Comparison of ENCODE assay signal across 12 cellular contexts in genomic region chr12:19410211-19410610, GRCh38. TPM values are rescaled to one million over a fixed set of nuclear protein-coding genes. Genes with fewer than 3 reads are reported as not detected.
DNase-seq lines count a peak whose midpoint lies in the region; ATAC-seq and TF ChIP-seq lines count a peak whose summit lies in the region.
"Had no signal": no experiment of that assay in that cellular context is flagged by ENCODE, and none has a peak within 500 bp of the region (broad histone marks: within the 10 kb centered on the region; RNA-seq: fewer than 3 reads in every experiment).

No MANE protein-coding gene starts in this region.

- H3K9me3 ChIP-seq in KOPT-K1 (ENCODE audit: insufficient read depth, low read length, poor library complexity, severe bottlenecking) (no peaks in the 10 kb centered on the region), endodermal cell (ENCODE audit: control insufficient read depth, low read length) (no peaks in the 10 kb centered on the region), mesodermal cell (ENCODE audit: control insufficient read depth, low read length) (no peaks in the 10 kb centered on the region)

- H3K27ac Mint-ChIP-seq in endodermal cell (peak overlapping the region; percentile 78), T-cell (no peak overlapping the region)

- TF ChIP-seq CTCF in AG10803 (conservative IDR thresholded peaks at IDR 0.05; ENCODE audit: low read length) (no peak), endodermal cell (conservative IDR thresholded peaks at IDR 0.05) (no peak)

- 64 to 80% methylated on average over 2 to 6 of the region's 6 CpGs for WGBS in endodermal cell (ENCODE audit: insufficient coverage in 1 of 2, insufficient read length in 1 of 2), 2 experiments
- WGBS in mesodermal cell (ENCODE audit: insufficient coverage in 2 of 2), 2 experiments: 77 to 79% methylated on average over 5 to 6 of the region's 6 CpGs

- H3K36me3 ChIP-seq in KOPT-K1 (ENCODE audit: insufficient read depth, low read length): no peaks in the 10 kb centered on the region
- no peaks in the 10 kb centered on the region for H3K36me3 ChIP-seq in endodermal cell (ENCODE audit: control insufficient read depth, insufficient read depth, low read length)
- no peaks in the 10 kb centered on the region for H3K36me3 ChIP-seq in mesodermal cell (ENCODE audit: control insufficient read depth, insufficient read depth, low read length)
- H3K36me3 ChIP-seq: cardiac muscle cell had no signal

- H3K27me3 ChIP-seq in endodermal cell (ENCODE audit: control insufficient read depth, insufficient read depth, low read length, poor library complexity, severe bottlenecking): no peaks in the 10 kb centered on the region
- H3K27me3 ChIP-seq: cardiac muscle cell had no signal

- H3K4me3 Mint-ChIP-seq in endodermal cell: peak overlapping the region; percentile 8
- H3K4me3 Mint-ChIP-seq in T-cell: no peak overlapping the region

- no peak overlapping the region for H3K9ac ChIP-seq in endodermal cell (ENCODE audit: extremely low read depth, low read length, poor library complexity, severe bottlenecking)
- H3K9ac ChIP-seq: parathyroid adenoma had no signal

- POLR2A ChIA-PET in T-cell (lab: Charles Lee): no interaction called here

- H3K36me3 Mint-ChIP-seq in endodermal cell (ENCODE audit: low read depth) (no peaks in the 10 kb centered on the region), T-cell (no peaks in the 10 kb centered on the region)

- peaks cover 34% of the 10 kb centered on the region for H3K4me1 Mint-ChIP-seq in endodermal cell
- H3K4me1 Mint-ChIP-seq in T-cell: peaks cover 0 to 3% (median 0%) of the 10 kb centered on the region in 3 donors

- H3K9me3 Mint-ChIP-seq in endodermal cell (peaks cover 5% of the 10 kb centered on the region), T-cell (no peaks in the 10 kb centered on the region)

- CTCF ChIA-PET in T-cell (lab: Charles Lee): no interaction called here

- H3K27me3 Mint-ChIP-seq in endodermal cell (ENCODE audit: insufficient read depth) (peaks cover 2% of the 10 kb centered on the region), T-cell (no peaks in the 10 kb centered on the region)

- H3K27ac ChIP-seq in KOPT-K1 (ENCODE audit: low read depth, low read length, poor library complexity, severe bottlenecking) (peak overlapping the region; percentile 2), endodermal cell (ENCODE audit: low read depth, low read length) (no peak overlapping the region), mesodermal cell (ENCODE audit: low read depth, low read length, severe bottlenecking) (peak overlapping the region; percentile 47)
- H3K27ac ChIP-seq: cardiac muscle cell, parathyroid adenoma had no signal

- ATAC-seq in HG02938 (IDR thresholded peaks at IDR 0.05; ENCODE audit: unreplicated experiment) (no peak), HG03139 (IDR thresholded peaks at IDR 0.05; ENCODE audit: unreplicated experiment) (no peak), T-cell (replicated peaks in 1 of 4) (no peak)

- no peak overlapping the region for H3K4me3 ChIP-seq in AG10803 (ENCODE audit: low read length)
- H3K4me3 ChIP-seq in endodermal cell (ENCODE audit: low read length): no peak overlapping the region
- H3K4me3 ChIP-seq in mesodermal cell (ENCODE audit: extremely low read depth, insufficient read depth, low read length, poor library complexity, severe bottlenecking): no peak overlapping the region
- H3K4me3 ChIP-seq: cardiac muscle cell had no signal

- H3K4me1 ChIP-seq in endodermal cell (ENCODE audit: control insufficient read depth, insufficient read depth, low read length): peaks cover 5% of the 10 kb centered on the region
- H3K4me1 ChIP-seq in mesodermal cell (ENCODE audit: control insufficient read depth, insufficient read depth, low read length, poor library complexity, severe bottlenecking): peaks cover 3% of the 10 kb centered on the region
- H3K4me1 ChIP-seq: parathyroid adenoma had no signal

- DNase-seq in AG10803 (ENCODE audit: low read depth) (peak; percentile 16), endodermal cell (peak; percentile 54), T-cell (no peak), nucleus accumbens (lab: John Stamatoyannopoulos, UW) (no peak)
- DNase-seq: activated naive CD4-positive, alpha-beta T cell; RPMI8226 had no signal

RNA-seq across cellular contexts. Expression of gene AEBP2, which starts 29.1 kb away (rescaled TPM):
- 10 to 100 TPM; 37.8 to 78.4 TPM for total RNA-seq in endodermal cell
- 20.0 TPM for polyA plus RNA-seq in endodermal cell (2013, experiment 1 of 2)
- polyA plus RNA-seq in endodermal cell (2013, experiment 2 of 2): 18.9 TPM
- polyA plus RNA-seq in mesodermal cell (2013, experiment 1 of 2): 20.2 TPM
- polyA plus RNA-seq in mesodermal cell (2013, experiment 2 of 2): 20.6 TPM
- 10 to 100 TPM; 43.4 to 71.5 (median 50.0) TPM for total RNA-seq in T-cell

Comparison
In these comparisons a context has a peak if more than half of its experiments do, and no peak if none do; other contexts are left out.
1. DNase-seq: peak in AG10803 (single experiment) and endodermal cell (single experiment); none in T-cell (0 of 34) and nucleus accumbens (0 of 56).